ENCODE assay signal across 1 cellular context in the genomic region with DNA sequence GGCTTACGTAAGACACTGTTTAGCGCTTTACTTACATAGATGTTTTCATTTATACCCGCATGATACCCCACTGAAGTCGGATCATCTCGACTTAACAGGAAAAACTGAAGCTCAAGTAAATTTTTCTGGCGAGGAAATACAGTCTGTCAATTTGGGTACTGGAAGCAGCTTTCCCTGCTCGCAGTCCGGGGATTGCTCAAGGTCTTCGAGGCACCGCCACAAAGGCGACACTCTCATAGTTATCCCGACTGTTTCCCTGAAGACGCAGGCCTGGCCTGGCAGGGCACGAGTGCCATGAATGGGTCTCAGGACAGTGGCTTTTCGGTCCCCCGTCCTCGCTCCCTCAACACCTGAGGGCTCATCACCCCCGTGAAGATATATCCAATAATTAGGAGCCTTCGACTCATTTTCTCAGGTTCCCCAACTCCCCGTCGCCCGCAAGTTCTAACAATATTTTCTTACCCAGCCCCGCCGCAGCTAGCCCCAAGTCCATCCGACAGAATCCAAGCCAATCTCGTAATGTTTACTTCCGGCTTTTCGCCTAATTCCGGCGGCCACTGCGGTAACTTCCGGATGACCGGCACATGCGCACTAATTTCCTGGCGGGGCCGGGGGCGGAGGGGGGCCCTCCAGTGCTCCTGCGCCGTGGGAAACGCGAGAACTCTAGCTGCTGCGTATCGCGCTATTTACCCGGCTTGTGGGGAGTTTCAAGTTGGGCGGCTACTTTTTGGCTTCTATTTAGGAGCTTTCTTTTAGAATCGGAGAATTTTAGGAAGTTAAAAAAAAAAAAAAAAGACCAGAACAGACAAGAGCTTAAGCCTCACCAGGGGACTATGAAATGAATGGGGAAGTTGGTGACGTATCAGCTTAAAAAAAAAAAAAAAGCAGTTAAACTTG.
TF ChIP-seq lines count a peak whose summit lies in the region.

Gene SLU7, minus strand, starts transcription at position 521 of the 897 bp plus-strand sequence. CDS start 3,787 bp downstream, outside the sequence.

TF ChIP-seq in K562, 482 proteins besides CTCF, POLR2A, EP300 and RAD21 (continued from another document and continues in another):
- TF ChIP-seq THAP12 (CRISPR knock-in tag; IDR thresholded peaks at IDR 0.05) (no peak), RBM22 (IDR thresholded peaks at IDR 0.05; ENCODE audit: low read depth, low read length, poor library complexity, severe bottlenecking) (no peak), PBX2 (CRISPR knock-in tag; IDR thresholded peaks at IDR 0.05; ENCODE audit: low read depth) (no peak), PBX2 (tag; conservative IDR thresholded peaks at IDR 0.05; ENCODE audit: low read depth) (no peak), ATF7 (IDR thresholded peaks at IDR 0.05) (peak; percentile 41; the same call in 1 of the 2 replicates), ZNF146 (CRISPR knock-in tag; IDR thresholded peaks at IDR 0.05; ENCODE audit: unreplicated experiment) (no peak), ZNF707 (CRISPR knock-in tag; conservative IDR thresholded peaks at IDR 0.05) (no peak), ZNF507 (tag; conservative IDR thresholded peaks at IDR 0.05) (no peak), ZNF384 (IDR thresholded peaks at IDR 0.05; ENCODE audit: low read depth, low read length) (peak; percentile 88), ZFP30 (CRISPR knock-in tag; IDR thresholded peaks at IDR 0.05; ENCODE audit: borderline replicate concordance) (no peak), PCBP1 (IDR thresholded peaks at IDR 0.05; ENCODE audit: low read depth, low read length, poor library complexity, severe bottlenecking) (no peak), DLX4 (CRISPR knock-in tag; IDR thresholded peaks at IDR 0.05) (no peak), TAF9B (IDR thresholded peaks at IDR 0.05; ENCODE audit: partially characterized antibody) (peak; percentile 56), ELK1 (CRISPR knock-in tag; IDR thresholded peaks at IDR 0.05) (no peak), FOXK2 (conservative IDR thresholded peaks at IDR 0.05 in 1 of 2, IDR thresholded peaks at IDR 0.05 in 1 of 2; ENCODE audit: low read depth in 2 of 2) (peak; percentile 90 to 92), PHTF2 (CRISPR knock-in tag; IDR thresholded peaks at IDR 0.05) (no peak), CHD4 (IDR thresholded peaks at IDR 0.05; ENCODE audit: insufficient read depth, insufficient replicate concordance, low read depth, low read length, poor library complexity, severe bottlenecking) (no peak), ZMIZ1 (IDR thresholded peaks at IDR 0.05; ENCODE audit: low read depth in 2 of 2, low read length in 2 of 2) (no peak), ETV1 (tag; conservative IDR thresholded peaks at IDR 0.05; ENCODE audit: low read depth) (peak; percentile 79), HSF4 (CRISPR knock-in tag; IDR thresholded peaks at IDR 0.05; ENCODE audit: borderline replicate concordance) (no peak), RB1 (IDR thresholded peaks at IDR 0.05; ENCODE audit: low read depth) (no peak), ZNF511 (CRISPR knock-in tag; IDR thresholded peaks at IDR 0.05) (0 out of 2 replicates have a peak, but pooled peaks have one; percentile 46), GTF2A2 (tag; IDR thresholded peaks at IDR 0.05) (no peak), ZFPM2 (CRISPR knock-in tag; IDR thresholded peaks at IDR 0.05) (no peak), PKNOX1 (IDR thresholded peaks at IDR 0.05) (no peak), MBD1 (CRISPR knock-in tag; IDR thresholded peaks at IDR 0.05) (no peak), ZBTB1 (CRISPR knock-in tag; IDR thresholded peaks at IDR 0.05; ENCODE audit: borderline replicate concordance, low read depth) (no peak), ADNP (tag; IDR thresholded peaks at IDR 0.05) (no peak), HDGF (IDR thresholded peaks at IDR 0.05) (no peak), TCF7L2 (IDR thresholded peaks at IDR 0.05; ENCODE audit: low read depth, low read length) (no peak)
- TF ChIP-seq, protein P1, sequence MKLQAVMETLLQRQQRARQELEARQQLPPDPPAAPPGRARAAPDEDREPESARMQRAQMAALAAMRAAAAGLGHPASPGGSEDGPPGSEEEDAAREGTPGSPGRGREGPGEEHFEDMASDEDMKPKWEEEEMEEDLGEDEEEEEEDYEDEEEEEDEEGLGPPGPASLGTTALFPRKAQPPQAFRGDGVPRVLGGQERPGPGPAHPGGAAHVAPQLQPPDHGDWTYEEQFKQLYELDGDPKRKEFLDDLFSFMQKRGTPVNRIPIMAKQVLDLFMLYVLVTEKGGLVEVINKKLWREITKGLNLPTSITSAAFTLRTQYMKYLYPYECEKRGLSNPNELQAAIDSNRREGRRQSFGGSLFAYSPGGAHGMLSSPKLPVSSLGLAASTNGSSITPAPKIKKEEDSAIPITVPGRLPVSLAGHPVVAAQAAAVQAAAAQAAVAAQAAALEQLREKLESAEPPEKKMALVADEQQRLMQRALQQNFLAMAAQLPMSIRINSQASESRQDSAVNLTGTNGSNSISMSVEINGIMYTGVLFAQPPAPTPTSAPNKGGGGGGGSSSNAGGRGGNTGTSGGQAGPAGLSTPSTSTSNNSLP (IDR thresholded peaks at IDR 0.05; ENCODE audit: borderline replicate concordance, low read depth, low read length): no peak
- TF ChIP-seq, protein P2, sequence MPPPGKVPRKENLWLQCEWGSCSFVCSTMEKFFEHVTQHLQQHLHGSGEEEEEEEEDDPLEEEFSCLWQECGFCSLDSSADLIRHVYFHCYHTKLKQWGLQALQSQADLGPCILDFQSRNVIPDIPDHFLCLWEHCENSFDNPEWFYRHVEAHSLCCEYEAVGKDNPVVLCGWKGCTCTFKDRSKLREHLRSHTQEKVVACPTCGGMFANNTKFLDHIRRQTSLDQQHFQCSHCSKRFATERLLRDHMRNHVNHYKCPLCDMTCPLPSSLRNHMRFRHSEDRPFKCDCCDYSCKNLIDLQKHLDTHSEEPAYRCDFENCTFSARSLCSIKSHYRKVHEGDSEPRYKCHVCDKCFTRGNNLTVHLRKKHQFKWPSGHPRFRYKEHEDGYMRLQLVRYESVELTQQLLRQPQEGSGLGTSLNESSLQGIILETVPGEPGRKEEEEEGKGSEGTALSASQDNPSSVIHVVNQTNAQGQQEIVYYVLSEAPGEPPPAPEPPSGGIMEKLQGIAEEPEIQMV (tag; conservative IDR thresholded peaks at IDR 0.05; ENCODE audit: low read depth): no peak
- TF ChIP-seq, protein P3, sequence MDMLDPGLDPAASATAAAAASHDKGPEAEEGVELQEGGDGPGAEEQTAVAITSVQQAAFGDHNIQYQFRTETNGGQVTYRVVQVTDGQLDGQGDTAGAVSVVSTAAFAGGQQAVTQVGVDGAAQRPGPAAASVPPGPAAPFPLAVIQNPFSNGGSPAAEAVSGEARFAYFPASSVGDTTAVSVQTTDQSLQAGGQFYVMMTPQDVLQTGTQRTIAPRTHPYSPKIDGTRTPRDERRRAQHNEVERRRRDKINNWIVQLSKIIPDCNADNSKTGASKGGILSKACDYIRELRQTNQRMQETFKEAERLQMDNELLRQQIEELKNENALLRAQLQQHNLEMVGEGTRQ (CRISPR knock-in tag; IDR thresholded peaks at IDR 0.05): no peak
